Comparison of ENCODE assay signal across 13 cellular contexts in the genomic region with DNA sequence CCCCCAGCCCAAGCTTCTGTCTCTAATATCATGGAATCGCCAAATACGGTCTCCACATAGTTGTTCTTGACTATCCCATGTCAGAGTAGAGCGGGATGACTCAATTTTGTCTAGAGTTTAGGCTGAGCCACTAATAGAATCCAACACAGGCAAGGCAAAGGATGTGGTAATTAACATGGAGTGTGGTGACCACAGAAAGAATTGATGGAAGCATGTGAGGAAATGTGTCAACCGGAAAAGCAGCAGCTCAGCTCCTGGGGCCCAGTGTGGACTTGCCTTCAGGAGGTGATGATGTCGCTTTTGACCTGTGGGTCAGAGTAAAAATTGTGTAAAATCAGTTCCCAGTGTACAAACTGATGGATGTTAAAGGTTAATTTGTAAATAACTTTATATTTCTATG.
A peak's percentile ranks its signal among the peaks of the same experiment; 100 is the strongest.
DNase-seq lines count a peak whose midpoint lies in the region; ATAC-seq, FAIRE-seq and TF ChIP-seq lines count a peak whose summit lies in the region.
"Had no signal": no experiment of that assay in that cellular context is flagged by ENCODE, and none has a peak within 500 bp of the region (broad histone marks: within the 10 kb centered on the region; RNA-seq: fewer than 3 reads in every experiment).

No MANE protein-coding gene starts in this region.

- H3K36me3 Mint-ChIP-seq in osteocyte (ENCODE audit: unreplicated experiment), result no peaks in the 10 kb centered on the region

- no peak overlapping the region for H3K4me3 Mint-ChIP-seq in osteocyte (ENCODE audit: unreplicated experiment)
- H3K4me3 Mint-ChIP-seq: endodermal cell had no signal

- H3K9me3 Mint-ChIP-seq in osteocyte (ENCODE audit: unreplicated experiment), result no peaks in the 10 kb centered on the region

- ATAC-seq in esophagus mucosa (peak; percentile 65), GM21515 (IDR thresholded peaks at IDR 0.05; ENCODE audit: unreplicated experiment) (no peak), GM18909 (IDR thresholded peaks at IDR 0.05; ENCODE audit: poor library complexity, unreplicated experiment) (no peak)
- ATAC-seq: sciatic nerve had no signal

- TF ChIP-seq CTCF in osteocyte (IDR thresholded peaks at IDR 0.05), result no peak

- no peaks in the 10 kb centered on the region for H3K27me3 Mint-ChIP-seq in osteocyte (ENCODE audit: unreplicated experiment)

- peak; percentile 93 for FAIRE-seq in RCC 7860 (lab: Jason Lieb, UNC)

- peak overlapping the region; percentile 42 for H3K27ac Mint-ChIP-seq in osteocyte (ENCODE audit: unreplicated experiment)
- H3K27ac Mint-ChIP-seq: endodermal cell had no signal

- peak; percentile 73 for DNase-seq in GM03348 (ENCODE audit: low spot score)
- peak; percentile 94 for DNase-seq in RCC 7860 (ENCODE audit: low spot score)
- no peak for DNase-seq in osteocyte (ENCODE audit: extremely low spot score, unreplicated experiment)
- no peak for DNase-seq in effector CD8-positive, alpha-beta T cell (lab: John Stamatoyannopoulos, UW)
- DNase-seq in stimulated activated CD4-positive, alpha-beta T cell treated with anti-CD3 and anti-CD28 coated beads, Interleukin-12 subunit alpha, Interleukin-12 subunit beta, amount 100 ng/mL, for 4 hours, result no peak
- DNase-seq: DMS 273 treated with DMSO at 0.1 percent for 48 hours, endodermal cell, NCI-H187 treated with DMSO at 0.1 percent for 48 hours, WERI-Rb-1 had no signal

- H3K4me1 Mint-ChIP-seq in osteocyte (ENCODE audit: unreplicated experiment), result peaks cover 11% of the 10 kb centered on the region

Comparison
In these comparisons a context has a peak if more than half of its experiments do, and no peak if none do; other contexts are left out.
1. DNase-seq: peak in GM03348 (single experiment) and RCC 7860 (single experiment); none in osteocyte (single experiment), effector CD8-positive, alpha-beta T cell (single experiment) and stimulated activated CD4-positive, alpha-beta T cell treated with anti-CD3 and anti-CD28 coated beads, Interleukin-12 subunit alpha, Interleukin-12 subunit beta, amount 100 ng/mL, for 4 hours (single experiment).